Comparison of ENCODE assay signal across 1 cellular context in the genomic region with DNA sequence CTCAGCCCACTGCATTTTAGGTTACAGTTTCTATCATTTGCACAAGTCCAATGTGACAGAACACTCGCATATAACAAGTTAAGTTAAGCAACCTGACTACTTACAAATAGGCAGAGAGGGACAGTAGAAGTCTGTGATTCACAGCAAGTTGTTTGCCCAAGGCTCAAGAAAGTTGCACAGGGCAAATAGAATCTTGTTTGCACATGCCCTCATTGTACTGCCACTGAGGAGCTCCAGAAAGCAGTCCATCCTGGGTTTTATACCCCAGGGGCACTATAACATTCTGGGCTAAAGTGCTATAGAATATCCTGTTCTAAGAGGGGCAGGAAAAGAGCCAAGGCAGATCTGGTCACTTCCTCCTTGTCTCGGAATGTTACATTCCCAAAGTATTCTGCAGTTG.
TF ChIP-seq lines count a peak whose summit lies in the region.

No MANE protein-coding gene starts in this region.

TF ChIP-seq in H1, 55 proteins besides CTCF, POLR2A, EP300 and RAD21 (continued from another document):
- TF ChIP-seq, protein P1, sequence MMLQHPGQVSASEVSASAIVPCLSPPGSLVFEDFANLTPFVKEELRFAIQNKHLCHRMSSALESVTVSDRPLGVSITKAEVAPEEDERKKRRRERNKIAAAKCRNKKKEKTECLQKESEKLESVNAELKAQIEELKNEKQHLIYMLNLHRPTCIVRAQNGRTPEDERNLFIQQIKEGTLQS (IDR thresholded peaks at IDR 0.05; ENCODE audit: insufficient read depth, low read depth, low read length): no peak
- TF ChIP-seq ASH2L (IDR thresholded peaks at IDR 0.05; ENCODE audit: low read length) (no peak), RXRA (IDR thresholded peaks at IDR 0.05; ENCODE audit: insufficient read depth, low read depth, low read length) (no peak), BRCA1 (IDR thresholded peaks at IDR 0.05; ENCODE audit: low read depth, low read length) (no peak), SP1 (IDR thresholded peaks at IDR 0.05; ENCODE audit: low read depth, low read length) (no peak), CHD2 (IDR thresholded peaks at IDR 0.05; ENCODE audit: low read length) (no peak), SIRT6 (IDR thresholded peaks at IDR 0.05; ENCODE audit: low read length) (no peak), TAF7 (optimal IDR thresholded peaks at IDR 0.05; ENCODE audit: borderline replicate concordance, low read depth, low read length) (no peak), TEAD4 (IDR thresholded peaks at IDR 0.05; ENCODE audit: low read depth, low read length) (no peak), CHD1 (IDR thresholded peaks at IDR 0.05; ENCODE audit: low read depth, low read length) (no peak), POU5F1 (IDR thresholded peaks at IDR 0.05; ENCODE audit: low read depth, low read length) (no peak), EZH2 (IDR thresholded peaks at IDR 0.05; ENCODE audit: low read depth, low read length, severe bottlenecking) (no peak), BACH1 (IDR thresholded peaks at IDR 0.05; ENCODE audit: low read length) (no peak)
TF ChIP-seq in H1: peak in this region for 0.
